In genomic region chr16:85988723-85989313, GRCh38 we compare ENCODE assay signal across 12 cellular contexts.
DNase-seq lines count a peak whose midpoint lies in the region; ATAC-seq and TF ChIP-seq lines count a peak whose summit lies in the region.
"Had no signal": no experiment of that assay in that cellular context is flagged by ENCODE, and none has a peak within 500 bp of the region (broad histone marks: within the 10 kb centered on the region; RNA-seq: fewer than 3 reads in every experiment).

No MANE protein-coding gene starts in this region.

- peaks cover 84% of the 10 kb centered on the region for H3K4me1 Mint-ChIP-seq in activated CD8-positive, alpha-beta T cell treated with anti-CD3 and anti-CD28 coated beads for 36 hours (ENCODE audit: low read depth)
- H3K4me1 Mint-ChIP-seq in WTC11 = no peaks in the 10 kb centered on the region

- no peaks in the 10 kb centered on the region for H3K79me2 ChIP-seq in PC-3 (ENCODE audit: low read length)

- no peaks in the 10 kb centered on the region for H3F3A ChIP-seq in PC-3 (ENCODE audit: low read length, unreplicated experiment)

- ATAC-seq in activated CD4-positive, CD25-positive, alpha-beta regulatory T cell treated with anti-CD3 and anti-CD28 coated beads, Interleukin-2, amount 50 U/mL, for 24 hours = peak; percentile 51 to 63
- ATAC-seq in GM21825 (IDR thresholded peaks at IDR 0.05; ENCODE audit: unreplicated experiment) (peak; percentile 37), PC-3 (no peak), WTC11 (no peak)
- peak; percentile 72 for ATAC-seq in activated CD8-positive, alpha-beta T cell treated with anti-CD3 and anti-CD28 coated beads for 36 hours
- ATAC-seq: body of pancreas, foreskin keratinocyte had no signal

- BruUV-seq in PC-3 (replicated peaks; lab: Mats Ljungman, UMichigan) = no TSS peak

- no peak overlapping the region for H3K27ac ChIP-seq in PC-3 (ENCODE audit: low read length)
- H3K27ac ChIP-seq: body of pancreas, foreskin keratinocyte, HL-60 had no signal

- peaks cover 4% of the 10 kb centered on the region for H3K9me3 Mint-ChIP-seq in activated CD8-positive, alpha-beta T cell treated with anti-CD3 and anti-CD28 coated beads for 36 hours
- H3K9me3 Mint-ChIP-seq in WTC11 = no peaks in the 10 kb centered on the region

- H3K4me3 Mint-ChIP-seq in activated CD8-positive, alpha-beta T cell treated with anti-CD3 and anti-CD28 coated beads for 36 hours = peak overlapping the region; percentile 43
- no peak overlapping the region for H3K4me3 Mint-ChIP-seq in WTC11

- peaks cover 5% of the 10 kb centered on the region for H3K36me3 Mint-ChIP-seq in activated CD8-positive, alpha-beta T cell treated with anti-CD3 and anti-CD28 coated beads for 36 hours (ENCODE audit: low read depth)
- H3K36me3 Mint-ChIP-seq in WTC11 = no peaks in the 10 kb centered on the region

- no peaks in the 10 kb centered on the region for H3K4me1 ChIP-seq in PC-3 (ENCODE audit: insufficient read depth, low read length)
- H3K4me1 ChIP-seq: body of pancreas, foreskin keratinocyte had no signal

- no peak overlapping the region for H3K9ac ChIP-seq in PC-3 (ENCODE audit: low read length)

- no peaks in the 10 kb centered on the region for H3K9me2 ChIP-seq in PC-3 (replicated peaks; ENCODE audit: low read length)

- no peaks in the 10 kb centered on the region for H4K20me1 ChIP-seq in PC-3 (ENCODE audit: low read length)

- peak overlapping the region; percentile 91 for H3K27ac Mint-ChIP-seq in activated CD8-positive, alpha-beta T cell treated with anti-CD3 and anti-CD28 coated beads for 36 hours
- H3K27ac Mint-ChIP-seq in WTC11 = no peak overlapping the region

- CTCF ChIA-PET in activated CD8-positive, alpha-beta T cell treated with anti-CD3 and anti-CD28 coated beads for 36 hours (lab: Charles Lee) = interaction anchor here (0.6 to 14.7 kb wide), 21 partner anchors 8 to 567 kb away, joined by 3 to 257 read pairs (median 4); partner anchors contain the start of gene IRF8
- CTCF ChIA-PET in PC-3 (lab: Charles Lee) (no interaction called here), WTC11 (lab: Charles Lee) (interaction anchor here (0.7 to 14.7 kb wide), 5 partner anchors 27 to 169 kb away, joined by 3 to 291 read pairs (median 4); no protein-coding TSS in a partner anchor)

- intact Hi-C loops in activated CD8-positive, alpha-beta T cell treated with anti-CD3 and anti-CD28 coated beads for 36 hours (cut with micrococcal nuclease) = loop anchor here (1.0 to 5.0 kb wide), 3 partner anchors 52 to 168 kb away; no protein-coding TSS in a partner anchor
- intact Hi-C loops in PC-3 (cut with micrococcal nuclease) = no loop called here

- POLR2A ChIA-PET in activated CD8-positive, alpha-beta T cell treated with anti-CD3 and anti-CD28 coated beads for 36 hours (lab: Charles Lee) = interaction anchor here (0.5 to 2.5 kb wide), 17 partner anchors 11 to 168 kb away, joined by 3 to 16 read pairs (median 5); partner anchors contain the start of gene IRF8
- POLR2A ChIA-PET in PC-3 (lab: Charles Lee; ENCODE audit: unreplicated experiment) (no interaction called here), WTC11 (lab: Charles Lee) (no interaction called here)

- H3K27me3 Mint-ChIP-seq in activated CD8-positive, alpha-beta T cell treated with anti-CD3 and anti-CD28 coated beads for 36 hours = no peaks in the 10 kb centered on the region
- H3K27me3 Mint-ChIP-seq in WTC11 (ENCODE audit: low read depth) = no peaks in the 10 kb centered on the region

- DNase-seq in activated CD4-positive, CD25-positive, alpha-beta regulatory T cell (lab: John Stamatoyannopoulos, UW) = no peak
- DNase-seq in activated CD8-positive, alpha-beta T cell treated with anti-CD3 and anti-CD28 coated beads for 36 hours = peak; percentile 74
- DNase-seq in stimulated activated CD4-positive, alpha-beta T cell treated with anti-CD3 and anti-CD28 coated beads, Interleukin-4, amount 100 ng/mL, for 24 hours = peak; percentile 59
- no peak for DNase-seq in PC-3
- no peak for DNase-seq in NCI-H2196 treated with DMSO at 0.1 percent for 48 hours (lab: John Stamatoyannopoulos, UW; ENCODE audit: unreplicated experiment)
- DNase-seq in WTC11 (ENCODE audit: low spot score) = no peak
- DNase-seq: body of pancreas, foreskin keratinocyte, NCI-H2171 treated with DMSO at 0.1 percent for 48 hours had no signal

- H3K9me3 ChIP-seq in PC-3 (ENCODE audit: low read length) = no peaks in the 10 kb centered on the region
- H3K9me3 ChIP-seq: body of pancreas had no signal

- no peak overlapping the region for H2AFZ ChIP-seq in PC-3 (ENCODE audit: low read length)

- H3K27me3 ChIP-seq in PC-3 (ENCODE audit: low read length) = peaks cover 88% of the 10 kb centered on the region
- H3K27me3 ChIP-seq: body of pancreas, foreskin keratinocyte had no signal

- H3K4me3 ChIP-seq in PC-3 (ENCODE audit: low read length) = no peak overlapping the region
- H3K4me3 ChIP-seq: body of pancreas had no signal

- no peaks in the 10 kb centered on the region for H3K36me3 ChIP-seq in PC-3 (ENCODE audit: low read depth, low read length)

- no peak overlapping the region for H3K4me2 ChIP-seq in PC-3 (ENCODE audit: low read length)

- TF ChIP-seq CTCF in activated CD8-positive, alpha-beta T cell treated with anti-CD3 and anti-CD28 coated beads for 36 hours (IDR thresholded peaks at IDR 0.05) = no peak
- no peak for TF ChIP-seq CTCF in PC-3 (conservative IDR thresholded peaks at IDR 0.05; ENCODE audit: low read depth, low read length)
- no peak for TF ChIP-seq CTCF in WTC11 (IDR thresholded peaks at IDR 0.05)

TF ChIP-seq in WTC11, 78 proteins besides CTCF, POLR2A, EP300 and RAD21:
- no peak for TF ChIP-seq ZNF219 (CRISPR knock-in tag; IDR thresholded peaks at IDR 0.05; ENCODE audit: borderline replicate concordance)
- no peak for TF ChIP-seq ZNF263 (CRISPR knock-in tag; IDR thresholded peaks at IDR 0.05; ENCODE audit: low read depth)
- TF ChIP-seq USF1 (CRISPR knock-in tag; IDR thresholded peaks at IDR 0.05) = no peak
- TF ChIP-seq STAT6 (CRISPR knock-in tag; conservative IDR thresholded peaks at IDR 0.05; ENCODE audit: low read depth) = no peak
- no peak for TF ChIP-seq ZNF512 (CRISPR knock-in tag; IDR thresholded peaks at IDR 0.05; ENCODE audit: borderline replicate concordance)

Comparison
In these comparisons a context has a peak if more than half of its experiments do, and no peak if none do; other contexts are left out.
1. ATAC-seq: peak in activated CD4-positive, CD25-positive, alpha-beta regulatory T cell treated with anti-CD3 and anti-CD28 coated beads, Interleukin-2, amount 50 U/mL, for 24 hours (2 of 2), GM21825 (single experiment) and activated CD8-positive, alpha-beta T cell treated with anti-CD3 and anti-CD28 coated beads for 36 hours (single experiment); none in PC-3 (single experiment) and WTC11 (single experiment).
2. DNase-seq: peak in activated CD8-positive, alpha-beta T cell treated with anti-CD3 and anti-CD28 coated beads for 36 hours (single experiment) and stimulated activated CD4-positive, alpha-beta T cell treated with anti-CD3 and anti-CD28 coated beads, Interleukin-4, amount 100 ng/mL, for 24 hours (single experiment); none in activated CD4-positive, CD25-positive, alpha-beta regulatory T cell (0 of 4), PC-3 (single experiment), NCI-H2196 treated with DMSO at 0.1 percent for 48 hours (single experiment) and WTC11 (single experiment).